In genomic region chr17:49575524-49576120, GRCh38 we compare ENCODE assay signal across 1 cellular context.
A peak's percentile ranks its signal among the peaks of the same experiment; 100 is the strongest.
TF ChIP-seq lines count a peak whose summit lies in the region.

TSS of gene NXPH3 (plus strand) at chr17:49575871. CDS start at chr17:49576220, 349 bp downstream.

TF ChIP-seq in HepG2, 621 proteins besides CTCF, POLR2A, EP300 and RAD21 (continued from another document and continues in another):
- TF ChIP-seq HMGXB3 (CRISPR knock-in tag; IDR thresholded peaks at IDR 0.05; ENCODE audit: borderline replicate concordance), result no peak
- TF ChIP-seq TAF1 (CRISPR knock-in tag; IDR thresholded peaks at IDR 0.05), result no peak
- TF ChIP-seq NFYC (CRISPR knock-in tag; IDR thresholded peaks at IDR 0.05), result no peak
- no peak for TF ChIP-seq TERF1 (CRISPR knock-in tag; IDR thresholded peaks at IDR 0.05)
- 0 out of 2 replicates have a peak, but pooled peaks have one; percentile 20 for TF ChIP-seq ZNF263 (CRISPR knock-in tag; IDR thresholded peaks at IDR 0.05)
- TF ChIP-seq, protein P1, sequence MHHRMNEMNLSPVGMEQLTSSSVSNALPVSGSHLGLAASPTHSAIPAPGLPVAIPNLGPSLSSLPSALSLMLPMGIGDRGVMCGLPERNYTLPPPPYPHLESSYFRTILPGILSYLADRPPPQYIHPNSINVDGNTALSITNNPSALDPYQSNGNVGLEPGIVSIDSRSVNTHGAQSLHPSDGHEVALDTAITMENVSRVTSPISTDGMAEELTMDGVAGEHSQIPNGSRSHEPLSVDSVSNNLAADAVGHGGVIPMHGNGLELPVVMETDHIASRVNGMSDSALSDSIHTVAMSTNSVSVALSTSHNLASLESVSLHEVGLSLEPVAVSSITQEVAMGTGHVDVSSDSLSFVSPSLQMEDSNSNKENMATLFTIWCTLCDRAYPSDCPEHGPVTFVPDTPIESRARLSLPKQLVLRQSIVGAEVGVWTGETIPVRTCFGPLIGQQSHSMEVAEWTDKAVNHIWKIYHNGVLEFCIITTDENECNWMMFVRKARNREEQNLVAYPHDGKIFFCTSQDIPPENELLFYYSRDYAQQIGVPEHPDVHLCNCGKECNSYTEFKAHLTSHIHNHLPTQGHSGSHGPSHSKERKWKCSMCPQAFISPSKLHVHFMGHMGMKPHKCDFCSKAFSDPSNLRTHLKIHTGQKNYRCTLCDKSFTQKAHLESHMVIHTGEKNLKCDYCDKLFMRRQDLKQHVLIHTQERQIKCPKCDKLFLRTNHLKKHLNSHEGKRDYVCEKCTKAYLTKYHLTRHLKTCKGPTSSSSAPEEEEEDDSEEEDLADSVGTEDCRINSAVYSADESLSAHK (CRISPR knock-in tag; IDR thresholded peaks at IDR 0.05; ENCODE audit: borderline replicate concordance), result no peak
- TF ChIP-seq ZNF773 (CRISPR knock-in tag; IDR thresholded peaks at IDR 0.05; ENCODE audit: borderline replicate concordance), result no peak
- TF ChIP-seq ZNF615 (CRISPR knock-in tag; IDR thresholded peaks at IDR 0.05; ENCODE audit: borderline replicate concordance), result no peak
- TF ChIP-seq HDAC2 (CRISPR knock-in tag; IDR thresholded peaks at IDR 0.05), result no peak
- no peak for TF ChIP-seq RELA (CRISPR knock-in tag; IDR thresholded peaks at IDR 0.05)
- TF ChIP-seq JUN (CRISPR knock-in tag; IDR thresholded peaks at IDR 0.05), result no peak
- 0 out of 2 replicates have a peak, but pooled peaks have one; percentile 25 for TF ChIP-seq KDM3A (CRISPR knock-in tag; IDR thresholded peaks at IDR 0.05; ENCODE audit: low read depth)
- TF ChIP-seq, protein P2, sequence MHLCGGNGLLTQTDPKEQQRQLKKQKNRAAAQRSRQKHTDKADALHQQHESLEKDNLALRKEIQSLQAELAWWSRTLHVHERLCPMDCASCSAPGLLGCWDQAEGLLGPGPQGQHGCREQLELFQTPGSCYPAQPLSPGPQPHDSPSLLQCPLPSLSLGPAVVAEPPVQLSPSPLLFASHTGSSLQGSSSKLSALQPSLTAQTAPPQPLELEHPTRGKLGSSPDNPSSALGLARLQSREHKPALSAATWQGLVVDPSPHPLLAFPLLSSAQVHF (CRISPR knock-in tag; IDR thresholded peaks at IDR 0.05), result no peak
- no peak for TF ChIP-seq FOXK1 (CRISPR knock-in tag; IDR thresholded peaks at IDR 0.05; ENCODE audit: borderline replicate concordance, low read depth)
- TF ChIP-seq NCOA2 (CRISPR knock-in tag; IDR thresholded peaks at IDR 0.05), result no peak
- TF ChIP-seq MED13 (CRISPR knock-in tag; IDR thresholded peaks at IDR 0.05), result no peak
- no peak for TF ChIP-seq ZNF691 (CRISPR knock-in tag; IDR thresholded peaks at IDR 0.05; ENCODE audit: borderline replicate concordance, low read depth)
- 0 out of 2 replicates have a peak, but pooled peaks have one; percentile 18 for TF ChIP-seq ZC3H13 (CRISPR knock-in tag; IDR thresholded peaks at IDR 0.05)
- TF ChIP-seq, protein P3, sequence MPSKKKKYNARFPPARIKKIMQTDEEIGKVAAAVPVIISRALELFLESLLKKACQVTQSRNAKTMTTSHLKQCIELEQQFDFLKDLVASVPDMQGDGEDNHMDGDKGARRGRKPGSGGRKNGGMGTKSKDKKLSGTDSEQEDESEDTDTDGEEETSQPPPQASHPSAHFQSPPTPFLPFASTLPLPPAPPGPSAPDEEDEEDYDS (CRISPR knock-in tag; IDR thresholded peaks at IDR 0.05), result no peak
- TF ChIP-seq PTBP1 (IDR thresholded peaks at IDR 0.05; ENCODE audit: low read depth, low read length, poor library complexity, severe bottlenecking), result no peak
- no peak for TF ChIP-seq KLF9 (CRISPR knock-in tag; IDR thresholded peaks at IDR 0.05; ENCODE audit: low read depth)
- no peak for TF ChIP-seq ZNF280D (CRISPR knock-in tag; IDR thresholded peaks at IDR 0.05)
- no peak for TF ChIP-seq NRL (CRISPR knock-in tag; IDR thresholded peaks at IDR 0.05; ENCODE audit: borderline replicate concordance)
- no peak for TF ChIP-seq ZNF839 (CRISPR knock-in tag; IDR thresholded peaks at IDR 0.05; ENCODE audit: borderline replicate concordance)
- 0 out of 2 replicates have a peak, but pooled peaks have one; percentile 46 for TF ChIP-seq ZNF572 (CRISPR knock-in tag; IDR thresholded peaks at IDR 0.05)
- no peak for TF ChIP-seq TSC22D2 (CRISPR knock-in tag; IDR thresholded peaks at IDR 0.05; ENCODE audit: borderline replicate concordance)
- peak; percentile 99 for TF ChIP-seq ZBTB42 (CRISPR knock-in tag; IDR thresholded peaks at IDR 0.05)
- TF ChIP-seq, protein P4, sequence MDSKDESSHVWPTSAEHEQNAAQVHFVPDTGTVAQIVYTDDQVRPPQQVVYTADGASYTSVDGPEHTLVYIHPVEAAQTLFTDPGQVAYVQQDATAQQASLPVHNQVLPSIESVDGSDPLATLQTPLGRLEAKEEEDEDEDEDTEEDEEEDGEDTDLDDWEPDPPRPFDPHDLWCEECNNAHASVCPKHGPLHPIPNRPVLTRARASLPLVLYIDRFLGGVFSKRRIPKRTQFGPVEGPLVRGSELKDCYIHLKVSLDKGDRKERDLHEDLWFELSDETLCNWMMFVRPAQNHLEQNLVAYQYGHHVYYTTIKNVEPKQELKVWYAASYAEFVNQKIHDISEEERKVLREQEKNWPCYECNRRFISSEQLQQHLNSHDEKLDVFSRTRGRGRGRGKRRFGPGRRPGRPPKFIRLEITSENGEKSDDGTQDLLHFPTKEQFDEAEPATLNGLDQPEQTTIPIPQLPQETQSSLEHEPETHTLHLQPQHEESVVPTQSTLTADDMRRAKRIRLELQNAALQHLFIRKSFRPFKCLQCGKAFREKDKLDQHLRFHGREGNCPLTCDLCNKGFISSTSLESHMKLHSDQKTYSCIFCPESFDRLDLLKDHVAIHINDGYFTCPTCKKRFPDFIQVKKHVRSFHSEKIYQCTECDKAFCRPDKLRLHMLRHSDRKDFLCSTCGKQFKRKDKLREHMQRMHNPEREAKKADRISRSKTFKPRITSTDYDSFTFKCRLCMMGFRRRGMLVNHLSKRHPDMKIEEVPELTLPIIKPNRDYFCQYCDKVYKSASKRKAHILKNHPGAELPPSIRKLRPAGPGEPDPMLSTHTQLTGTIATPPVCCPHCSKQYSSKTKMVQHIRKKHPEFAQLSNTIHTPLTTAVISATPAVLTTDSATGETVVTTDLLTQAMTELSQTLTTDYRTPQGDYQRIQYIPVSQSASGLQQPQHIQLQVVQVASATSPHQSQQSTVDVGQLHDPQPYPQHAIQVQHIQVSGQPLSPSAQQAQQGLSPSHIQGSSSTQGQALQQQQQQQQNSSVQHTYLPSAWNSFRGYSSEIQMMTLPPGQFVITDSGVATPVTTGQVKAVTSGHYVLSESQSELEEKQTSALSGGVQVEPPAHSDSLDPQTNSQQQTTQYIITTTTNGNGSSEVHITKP (CRISPR knock-in tag; IDR thresholded peaks at IDR 0.05; ENCODE audit: low read depth), result 0 out of 2 replicates have a peak, but pooled peaks have one; percentile 3
- TF ChIP-seq SMC3 (IDR thresholded peaks at IDR 0.05; ENCODE audit: low read length), result no peak
- TF ChIP-seq SRF (IDR thresholded peaks at IDR 0.05; ENCODE audit: low read depth, low read length), result no peak
- no peak for TF ChIP-seq ETV6 (CRISPR knock-in tag; conservative IDR thresholded peaks at IDR 0.05)
- TF ChIP-seq ELF1 (CRISPR knock-in tag; IDR thresholded peaks at IDR 0.05), result no peak
- no peak for TF ChIP-seq ZFAT (CRISPR knock-in tag; conservative IDR thresholded peaks at IDR 0.05)
- TF ChIP-seq, protein P5, sequence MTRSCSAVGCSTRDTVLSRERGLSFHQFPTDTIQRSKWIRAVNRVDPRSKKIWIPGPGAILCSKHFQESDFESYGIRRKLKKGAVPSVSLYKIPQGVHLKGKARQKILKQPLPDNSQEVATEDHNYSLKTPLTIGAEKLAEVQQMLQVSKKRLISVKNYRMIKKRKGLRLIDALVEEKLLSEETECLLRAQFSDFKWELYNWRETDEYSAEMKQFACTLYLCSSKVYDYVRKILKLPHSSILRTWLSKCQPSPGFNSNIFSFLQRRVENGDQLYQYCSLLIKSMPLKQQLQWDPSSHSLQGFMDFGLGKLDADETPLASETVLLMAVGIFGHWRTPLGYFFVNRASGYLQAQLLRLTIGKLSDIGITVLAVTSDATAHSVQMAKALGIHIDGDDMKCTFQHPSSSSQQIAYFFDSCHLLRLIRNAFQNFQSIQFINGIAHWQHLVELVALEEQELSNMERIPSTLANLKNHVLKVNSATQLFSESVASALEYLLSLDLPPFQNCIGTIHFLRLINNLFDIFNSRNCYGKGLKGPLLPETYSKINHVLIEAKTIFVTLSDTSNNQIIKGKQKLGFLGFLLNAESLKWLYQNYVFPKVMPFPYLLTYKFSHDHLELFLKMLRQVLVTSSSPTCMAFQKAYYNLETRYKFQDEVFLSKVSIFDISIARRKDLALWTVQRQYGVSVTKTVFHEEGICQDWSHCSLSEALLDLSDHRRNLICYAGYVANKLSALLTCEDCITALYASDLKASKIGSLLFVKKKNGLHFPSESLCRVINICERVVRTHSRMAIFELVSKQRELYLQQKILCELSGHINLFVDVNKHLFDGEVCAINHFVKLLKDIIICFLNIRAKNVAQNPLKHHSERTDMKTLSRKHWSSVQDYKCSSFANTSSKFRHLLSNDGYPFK (CRISPR knock-in tag; IDR thresholded peaks at IDR 0.05; ENCODE audit: borderline replicate concordance), result no peak; the same call in 1 of the 2 replicates
- TF ChIP-seq KDM2A (CRISPR knock-in tag; IDR thresholded peaks at IDR 0.05; ENCODE audit: borderline replicate concordance, low read depth), result no peak
- TF ChIP-seq NR1H2 (CRISPR knock-in tag; IDR thresholded peaks at IDR 0.05; ENCODE audit: borderline replicate concordance, low read depth), result no peak
- TF ChIP-seq ZSCAN9 (CRISPR knock-in tag; IDR thresholded peaks at IDR 0.05; ENCODE audit: borderline replicate concordance), result no peak
- no peak for TF ChIP-seq NCOA5 (CRISPR knock-in tag; IDR thresholded peaks at IDR 0.05)
- TF ChIP-seq BHLHE40 (IDR thresholded peaks at IDR 0.05; ENCODE audit: low read length), result no peak
- TF ChIP-seq ZNF367 (CRISPR knock-in tag; IDR thresholded peaks at IDR 0.05; ENCODE audit: borderline replicate concordance), result no peak
- no peak for TF ChIP-seq ZNF468 (CRISPR knock-in tag; IDR thresholded peaks at IDR 0.05)
- TF ChIP-seq AKAP8 (CRISPR knock-in tag; IDR thresholded peaks at IDR 0.05), result no peak
- no peak for TF ChIP-seq MBNL3 (CRISPR knock-in tag; conservative IDR thresholded peaks at IDR 0.05)
- TF ChIP-seq XRCC5 (optimal IDR thresholded peaks at IDR 0.05; ENCODE audit: low read length), result peak; percentile 41
- no peak for TF ChIP-seq KAT8 (CRISPR knock-in tag; IDR thresholded peaks at IDR 0.05)
